14 cellular contexts compared by ENCODE assay signal in genomic region chr6:144220031-144220790, GRCh38.
DNase-seq lines count a peak whose midpoint lies in the region.
"Had no signal": no experiment of that assay in that cellular context is flagged by ENCODE, and none has a peak within 500 bp of the region (broad histone marks: within the 10 kb centered on the region; RNA-seq: fewer than 3 reads in every experiment).

No MANE protein-coding gene starts in this region.

- H3K9ac ChIP-seq in trophoblast cell (ENCODE audit: low read length): no peak overlapping the region
- H3K9ac ChIP-seq: BLaER1 had no signal

- no peak overlapping the region for H3K23ac ChIP-seq in trophoblast cell (ENCODE audit: low read length)

- H3K79me2 ChIP-seq in trophoblast cell (ENCODE audit: control insufficient read depth, insufficient read depth, low read length, poor library complexity): peaks cover 2% of the 10 kb centered on the region

- no peaks in the 10 kb centered on the region for H3K27me3 ChIP-seq in trophoblast cell (ENCODE audit: insufficient read depth, low read length)
- H3K27me3 ChIP-seq: BLaER1 had no signal

- no peak overlapping the region for H2AK5ac ChIP-seq in trophoblast cell (ENCODE audit: low read length)

- no peak overlapping the region for H2BK5ac ChIP-seq in trophoblast cell (ENCODE audit: low read depth, low read length, poor library complexity)

- peaks cover 6 to 11% of the 10 kb centered on the region in 2 experiments for H3K4me1 ChIP-seq in trophoblast cell (ENCODE audit: control insufficient read depth in 1 of 2, insufficient read depth in 2 of 2, low read length in 2 of 2)

- no peak overlapping the region for H4K91ac ChIP-seq in trophoblast cell (ENCODE audit: low read depth, low read length)

- no CpG with 5 or more reads among the region's 5 CpGs for WGBS in trophoblast cell (ENCODE audit: extremely low coverage, insufficient coverage, insufficient read length)

- H2AFZ ChIP-seq in trophoblast cell (ENCODE audit: insufficient read depth, low read length, poor library complexity): no peak overlapping the region
- H2AFZ ChIP-seq: GM23338 had no signal

- no peak overlapping the region for H4K8ac ChIP-seq in trophoblast cell (ENCODE audit: low read depth, low read length)

- peak overlapping the region; percentile 20 for H2BK120ac ChIP-seq in trophoblast cell (ENCODE audit: insufficient read depth, low read length, poor library complexity)

- H4K12ac ChIP-seq in trophoblast cell (ENCODE audit: low read depth, low read length): no peak overlapping the region

- peaks cover 6% of the 10 kb centered on the region for H3K79me1 ChIP-seq in trophoblast cell (ENCODE audit: low read length)

- no peak overlapping the region for H3K4ac ChIP-seq in trophoblast cell (ENCODE audit: low read depth, low read length)

- no peak overlapping the region for H3K4me3 ChIP-seq in trophoblast cell (ENCODE audit: low read depth, low read length)
- H3K4me3 ChIP-seq: BLaER1, GM23338 had no signal

- H3K14ac ChIP-seq in trophoblast cell (ENCODE audit: low read length): no peak overlapping the region

- DNase-seq in EH (ENCODE audit: low read depth): peak; percentile 11
- peak; percentile 36 for DNase-seq in astrocyte of the hippocampus (ENCODE audit: low read depth, low spot score)
- DNase-seq in islet precursor cell: peak; percentile 65
- DNase-seq in trophoblast cell: peak in 1 of 2 donors; percentile 13
- DNase-seq in NCI-H774 (lab: John Stamatoyannopoulos, UW): no peak
- no peak for DNase-seq in GOT3 (lab: John Stamatoyannopoulos, UW)
- DNase-seq in DMS79 treated with DMSO at 0.1 percent for 48 hours (lab: John Stamatoyannopoulos, UW): no peak
- DNase-seq: 8988T; AML-193; Caco-2; CD8-positive, alpha-beta memory T cell; H9 had no signal

- H2BK12ac ChIP-seq in trophoblast cell (ENCODE audit: low read length): no peak overlapping the region

- no peak overlapping the region for H3K4me2 ChIP-seq in trophoblast cell (ENCODE audit: low read length)
- H3K4me2 ChIP-seq: BLaER1, GM23338 had no signal

- no peak overlapping the region for H3K27ac ChIP-seq in trophoblast cell (ENCODE audit: low read depth, low read length)
- H3K27ac ChIP-seq: BLaER1 had no signal

- no peaks in the 10 kb centered on the region for H3K9me3 ChIP-seq in trophoblast cell (ENCODE audit: insufficient read depth, low read depth, low read length)
- H3K9me3 ChIP-seq: BLaER1, Caco-2 had no signal

- no peaks in the 10 kb centered on the region for H3K36me3 ChIP-seq in trophoblast cell (ENCODE audit: control insufficient read depth in 1 of 2, insufficient read depth in 2 of 2, low read length in 2 of 2)
- H3K36me3 ChIP-seq: BLaER1 had no signal

- no peak overlapping the region for H3K18ac ChIP-seq in trophoblast cell (ENCODE audit: low read length)

Comparison
In these comparisons a context has a peak if more than half of its experiments do, and no peak if none do; other contexts are left out.
1. DNase-seq: peak in EH (single experiment), astrocyte of the hippocampus (single experiment) and islet precursor cell (single experiment); none in NCI-H774 (single experiment), GOT3 (single experiment) and DMS79 treated with DMSO at 0.1 percent for 48 hours (single experiment).